Comparison of ENCODE assay signal across 9 cellular contexts in the genomic region with DNA sequence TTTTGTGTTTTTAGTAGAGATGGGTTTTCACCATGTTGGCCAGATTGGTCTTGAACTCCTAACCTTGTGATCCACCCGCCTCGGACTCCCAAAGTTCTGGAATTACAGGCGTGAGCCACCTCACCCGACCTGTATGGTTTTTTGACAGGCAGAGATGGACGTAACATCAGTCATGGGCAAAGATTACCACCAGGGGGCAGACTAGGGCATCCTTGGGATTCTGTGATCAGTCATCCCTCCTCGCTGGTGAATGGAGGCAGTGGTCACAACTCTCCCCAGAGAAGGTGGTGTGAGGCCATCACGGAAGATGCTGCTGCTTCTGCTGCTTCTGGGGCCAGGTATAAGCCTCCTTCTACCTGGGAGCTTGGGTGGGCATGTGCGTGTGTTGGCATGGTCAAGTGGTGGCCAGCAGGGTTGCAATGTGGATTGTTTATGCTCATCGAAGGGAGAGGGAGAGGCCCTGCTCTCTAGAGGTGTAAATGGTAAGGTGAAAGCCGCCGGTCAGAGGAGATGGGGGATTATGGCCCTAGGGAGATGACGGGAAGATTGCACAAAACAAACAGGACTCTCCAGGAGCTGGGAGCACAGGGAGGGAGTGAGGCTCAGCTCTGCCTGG.
A peak's percentile ranks its signal among the peaks of the same experiment; 100 is the strongest.
DNase-seq lines count a peak whose midpoint lies in the region; ATAC-seq and FAIRE-seq lines count a peak whose summit lies in the region.
"Had no signal": no experiment of that assay in that cellular context is flagged by ENCODE, and none has a peak within 500 bp of the region (broad histone marks: within the 10 kb centered on the region; RNA-seq: fewer than 3 reads in every experiment).

No MANE protein-coding gene starts in this region.

- no peaks in the 10 kb centered on the region for H3K27me3 ChIP-seq in CD4-positive, alpha-beta memory T cell (ENCODE audit: insufficient read depth, low read length)
- no peaks in the 10 kb centered on the region for H3K27me3 ChIP-seq in adipocyte (replicated peaks; ENCODE audit: control insufficient read depth, insufficient read depth, low read length)

- H3K36me3 Mint-ChIP-seq in CD4-positive, alpha-beta memory T cell, result peaks cover 4% of the 10 kb centered on the region in 2 donors

- POLR2A ChIA-PET in CD4-positive, alpha-beta memory T cell (lab: Charles Lee; ENCODE audit: partially characterized antibody), result interaction anchor here (0.9 to 3.8 kb wide), 7 partner anchors 23 to 184 kb away, joined by 3 to 53 read pairs (median 7); no protein-coding TSS in a partner anchor

- H3K4me1 ChIP-seq in CD4-positive, alpha-beta memory T cell (ENCODE audit: insufficient read depth, low read length), result no peaks in the 10 kb centered on the region
- peaks cover 8% of the 10 kb centered on the region for H3K4me1 ChIP-seq in adipocyte (ENCODE audit: control insufficient read depth, insufficient read depth, low read length)

- H3K4me3 Mint-ChIP-seq in CD4-positive, alpha-beta memory T cell, result peak overlapping the region; percentile 75 to 92 (median 89)

- intact Hi-C loops in CD4-positive, alpha-beta memory T cell (cut with micrococcal nuclease), result no loop called here

- no peaks in the 10 kb centered on the region for H3K9me3 ChIP-seq in CD4-positive, alpha-beta memory T cell (ENCODE audit: control insufficient read depth in 1 of 2, low read length in 2 of 2)
- no peaks in the 10 kb centered on the region for H3K9me3 ChIP-seq in adipocyte (ENCODE audit: control insufficient read depth, low read length)

- no peaks in the 10 kb centered on the region for H3K9me3 Mint-ChIP-seq in CD4-positive, alpha-beta memory T cell

- H3K27me3 Mint-ChIP-seq in CD4-positive, alpha-beta memory T cell, result no peaks in the 10 kb centered on the region

- CTCF ChIA-PET in CD4-positive, alpha-beta memory T cell (lab: Charles Lee; ENCODE audit: partially characterized antibody), result interaction anchor here (0.6 to 1.4 kb wide), 5 partner anchors 10 to 375 kb away, joined by 3 to 5 read pairs (median 3); no protein-coding TSS in a partner anchor

- peaks cover 0 to 5% (median 3%) of the 10 kb centered on the region in 4 donors for H3K4me1 Mint-ChIP-seq in CD4-positive, alpha-beta memory T cell

- no peak overlapping the region for H3K4me3 ChIP-seq in CD4-positive, alpha-beta memory T cell (ENCODE audit: low read length in 2 of 2)
- no peak overlapping the region for H3K4me3 ChIP-seq in adipocyte (ENCODE audit: low read length)

- DNase-seq in CD4-positive, alpha-beta memory T cell, result peak; percentile 55 to 67 (median 60)
- DNase-seq in GM19239 (ENCODE audit: insufficient read length, low spot score) (peak; percentile 14), T-helper 1 cell (peak; percentile 28 to 68 (median 54)), adipocyte (ENCODE audit: low read depth) (peak; percentile 46), islet precursor cell (peak; percentile 78), HPDE6-E6E7 (ENCODE audit: extremely low spot score) (no peak)
- DNase-seq in stimulated activated CD4-positive, alpha-beta T cell treated with anti-CD3 and anti-CD28 coated beads, TNF-alpha, amount 100 ng/mL, for 4 hours (ENCODE audit: low read depth in 3 of 3), result peak; percentile 32 to 59 (median 42)

- peak overlapping the region; percentile 75 to 95 (median 88) for H3K27ac Mint-ChIP-seq in CD4-positive, alpha-beta memory T cell

- peak overlapping the region; percentile 43 for H3K27ac ChIP-seq in CD4-positive, alpha-beta memory T cell (ENCODE audit: low read depth, low read length)

- FAIRE-seq in GM19239 (lab: Jason Lieb, UNC), result peak; percentile 90
- FAIRE-seq: TTC549 had no signal

- no peak overlapping the region for H3K9ac ChIP-seq in adipocyte (ENCODE audit: low read length)

- no peaks in the 10 kb centered on the region for H3K36me3 ChIP-seq in CD4-positive, alpha-beta memory T cell (ENCODE audit: insufficient read depth, low read length)
- H3K36me3 ChIP-seq in adipocyte (ENCODE audit: control insufficient read depth, insufficient read depth, low read length, severe bottlenecking), result no peaks in the 10 kb centered on the region

- ATAC-seq in HG03460 (IDR thresholded peaks at IDR 0.05; ENCODE audit: unreplicated experiment), result peak; percentile 94
